In genomic region chr7:84194484-84195260, GRCh38 we compare ENCODE assay signal across 8 cellular contexts. TPM values are rescaled to one million over a fixed set of nuclear protein-coding genes. Genes with fewer than 3 reads are reported as not detected.
DNase-seq lines count a peak whose midpoint lies in the region; ATAC-seq and TF ChIP-seq lines count a peak whose summit lies in the region.

Gene SEMA3A, minus strand, starts transcription at chr7:84194789. Its CDS starts 203 bp downstream, at chr7:84194586.

- no peaks in the 10 kb centered on the region for H3K36me3 Mint-ChIP-seq in activated CD4-positive, alpha-beta T cell treated with anti-CD3 and anti-CD28 coated beads, Interleukin-2, amount 10 ng/mL, durations not matched to agents 24 days and 14 days (ENCODE audit: low read depth)

- H3K27ac Mint-ChIP-seq in activated CD4-positive, alpha-beta T cell treated with anti-CD3 and anti-CD28 coated beads, Interleukin-2, amount 10 ng/mL, durations not matched to agents 24 days and 14 days = peak within 1 kb of the TSS; percentile 75

- TF ChIP-seq EP300 in esophagus muscularis mucosa (IDR thresholded peaks at IDR 0.05) (no peak), upper lobe of left lung (IDR thresholded peaks at IDR 0.05) (no peak)

- under 1% methylated on average over 15 of the region's 15 CpGs for WGBS in esophagus muscularis mucosa
- WGBS in upper lobe of left lung, 2 donors = 1 to 2% methylated on average over 15 of the region's 15 CpGs

- peak in 1 of 2 donors; percentile 74 for ATAC-seq in upper lobe of left lung (ENCODE audit: low FRiP score in 2 of 2)
- no peak for ATAC-seq in GM18858 (IDR thresholded peaks at IDR 0.05; ENCODE audit: unreplicated experiment)

- H3K4me1 ChIP-seq in esophagus muscularis mucosa = peaks cover 8 to 38% (median 18%) of the 10 kb centered on the region in 4 donors
- H3K4me1 ChIP-seq in mucosa of stomach (ENCODE audit: control insufficient read depth, insufficient read depth, low read length) = no peaks in the 10 kb centered on the region
- peaks cover 0 to 6% (median 4%) of the 10 kb centered on the region in 4 donors for H3K4me1 ChIP-seq in upper lobe of left lung

- TF ChIP-seq POLR2A in esophagus muscularis mucosa (IDR thresholded peaks at IDR 0.05; ENCODE audit: low read depth) (no peak), upper lobe of left lung (IDR thresholded peaks at IDR 0.05) (no peak)

- peak within 1 kb of the TSS; percentile 36 for H3K9ac ChIP-seq in mucosa of stomach (ENCODE audit: low read length)

- no peaks in the 10 kb centered on the region for H3K9me3 Mint-ChIP-seq in activated CD4-positive, alpha-beta T cell treated with anti-CD3 and anti-CD28 coated beads, Interleukin-2, amount 10 ng/mL, durations not matched to agents 24 days and 14 days

- peaks cover 16% of the 10 kb centered on the region for H3K27me3 Mint-ChIP-seq in activated CD4-positive, alpha-beta T cell treated with anti-CD3 and anti-CD28 coated beads, Interleukin-2, amount 10 ng/mL, durations not matched to agents 24 days and 14 days

- intact Hi-C loops in activated CD4-positive, alpha-beta T cell treated with anti-CD3 and anti-CD28 coated beads, Interleukin-2, amount 10 ng/mL, durations not matched to agents 24 days and 14 days (cut with micrococcal nuclease) = loop anchor here (1.0 kb wide), 1 partner anchor 7 kb away; no protein-coding TSS in a partner anchor
- intact Hi-C loops in esophagus muscularis mucosa (cut with DNase I) = loop anchor here (5.0 to 10.0 kb wide), 2 partner anchors 217 to 830 kb away; no protein-coding TSS in a partner anchor

- peak within 1 kb of the TSS; percentile 94 for H3K4me3 Mint-ChIP-seq in activated CD4-positive, alpha-beta T cell treated with anti-CD3 and anti-CD28 coated beads, Interleukin-2, amount 10 ng/mL, durations not matched to agents 24 days and 14 days

- TF ChIP-seq CTCF in esophagus muscularis mucosa (IDR thresholded peaks at IDR 0.05) (peak; percentile 22 to 29 (median 27)), upper lobe of left lung (IDR thresholded peaks at IDR 0.05) (peak in 3 of 6 experiments; percentile 9 to 15 (median 13))

- peaks cover 24% of the 10 kb centered on the region for H3K4me1 Mint-ChIP-seq in activated CD4-positive, alpha-beta T cell treated with anti-CD3 and anti-CD28 coated beads, Interleukin-2, amount 10 ng/mL, durations not matched to agents 24 days and 14 days

- H3K4me3 ChIP-seq in esophagus muscularis mucosa = peak within 1 kb of the TSS; percentile 56 to 67 (median 62)
- H3K4me3 ChIP-seq in mucosa of stomach (ENCODE audit: low read length) = peak within 1 kb of the TSS; percentile 5
- peak within 1 kb of the TSS; percentile 8 to 53 (median 42) for H3K4me3 ChIP-seq in upper lobe of left lung

- no peaks in the 10 kb centered on the region for H3K36me3 ChIP-seq in esophagus muscularis mucosa
- H3K36me3 ChIP-seq in mucosa of stomach (ENCODE audit: control insufficient read depth, insufficient read depth, low read length) = no peaks in the 10 kb centered on the region
- no peaks in the 10 kb centered on the region for H3K36me3 ChIP-seq in upper lobe of left lung

- H3K27me3 ChIP-seq in esophagus muscularis mucosa = no peaks in the 10 kb centered on the region
- peaks cover 17% of the 10 kb centered on the region for H3K27me3 ChIP-seq in mucosa of stomach (ENCODE audit: control insufficient read depth, insufficient read depth, low read length)
- H3K27me3 ChIP-seq in upper lobe of left lung = no peaks in the 10 kb centered on the region

- DNase-seq in NCI-H510A treated with DMSO at 0.1 percent for 48 hours (lab: John Stamatoyannopoulos, UW) = peak; percentile 21
- DNase-seq in NCI-H510A (lab: John Stamatoyannopoulos, UW) = no peak
- DNase-seq in NCI-H1694 (lab: John Stamatoyannopoulos, UW) = peak; percentile 21
- DNase-seq in activated CD4-positive, alpha-beta T cell treated with anti-CD3 and anti-CD28 coated beads, Interleukin-2, amount 10 ng/mL, durations not matched to agents 24 days and 14 days = peak; percentile 74
- DNase-seq in esophagus muscularis mucosa (ENCODE audit: extremely low spot score) = no peak
- DNase-seq in upper lobe of left lung = peak in 1 of 2 donors; percentile 22

- H3K9me3 ChIP-seq in esophagus muscularis mucosa (no peaks in the 10 kb centered on the region), mucosa of stomach (ENCODE audit: control insufficient read depth, low read length) (no peaks in the 10 kb centered on the region), upper lobe of left lung (no peaks in the 10 kb centered on the region)

- H3K27ac ChIP-seq in esophagus muscularis mucosa (replicated peaks in 1 of 4) = peak within 1 kb of the TSS; percentile 77 to 83 (median 81)
- H3K27ac ChIP-seq in upper lobe of left lung = peak within 1 kb of the TSS; percentile 10 to 50 (median 39)

RNA-seq across cellular contexts. Expression of gene SEMA3A, which starts in this region (rescaled TPM):
- total RNA-seq in activated CD4-positive, alpha-beta T cell treated with anti-CD3 and anti-CD28 coated beads, Interleukin-2, amount 10 ng/mL, durations not matched to agents 24 days and 14 days = 0.14 and 0.26 TPM in 2 replicates
- 10 to 100 TPM; 27.8 to 39.0 (median 34.5) TPM for total RNA-seq in esophagus muscularis mucosa
- 1 to 10 TPM; 1.0 to 8.8 (median 3.1) TPM for total RNA-seq in upper lobe of left lung

Comparison
In these comparisons a context has a peak if more than half of its experiments do, and no peak if none do; other contexts are left out.
1. DNase-seq: peak in NCI-H510A treated with DMSO at 0.1 percent for 48 hours (single experiment) and NCI-H1694 (single experiment); none in NCI-H510A (single experiment) and esophagus muscularis mucosa (single experiment).
2. Peak in DNase-seq in activated CD4-positive, alpha-beta T cell treated with anti-CD3 and anti-CD28 coated beads, Interleukin-2, amount 10 ng/mL, durations not matched to agents 24 days and 14 days; RNA of the gene not detected or under 1 TPM.
3. H3K4me3 ChIP-seq: peak in every context shown above with its lines; median percentile 62 in esophagus muscularis mucosa; 42 in upper lobe of left lung; 5 in mucosa of stomach.